14 cellular contexts compared by ENCODE assay signal in the genomic region with DNA sequence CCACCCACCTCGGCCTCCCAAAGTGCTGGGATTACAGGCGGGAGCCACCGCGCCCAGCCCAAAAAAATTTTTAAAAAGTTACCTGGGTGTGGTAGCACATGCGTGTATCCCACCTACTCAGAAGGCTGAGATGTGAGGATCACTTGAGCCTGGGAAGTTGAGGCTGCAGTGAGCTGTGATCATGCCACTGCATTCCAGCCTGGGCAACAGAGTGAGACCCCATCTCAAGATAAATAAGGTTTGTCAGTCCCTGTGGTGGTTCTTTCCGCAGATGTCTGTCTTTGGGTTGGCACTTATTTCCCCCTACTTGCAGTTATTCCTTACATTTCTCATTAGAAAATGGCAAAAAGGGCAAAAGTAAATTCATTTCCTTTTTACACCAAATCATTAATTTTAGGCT. TPM values are rescaled to one million over a fixed set of nuclear protein-coding genes. Genes with fewer than 3 reads are reported as not detected.
DNase-seq lines count a peak whose midpoint lies in the region; ATAC-seq and TF ChIP-seq lines count a peak whose summit lies in the region.
"Had no signal": no experiment of that assay in that cellular context is flagged by ENCODE, and none has a peak within 500 bp of the region (broad histone marks: within the 10 kb centered on the region; RNA-seq: fewer than 3 reads in every experiment).

No MANE protein-coding gene starts in this region.

- H3K79me2 ChIP-seq in GM23338 (replicated peaks; ENCODE audit: insufficient read depth) = peaks cover 100% of the 10 kb centered on the region

- intact Hi-C loops in sciatic nerve (cut with DNase I) (no loop called here), cardiac septum (cut with DNase I) (no loop called here)

- peak overlapping the region; percentile 73 for H3K4me2 ChIP-seq in GM23338

- peak overlapping the region; percentile 97 for H3K27ac Mint-ChIP-seq in GM23338
- H3K27ac Mint-ChIP-seq in immature natural killer cell = peak overlapping the region in 5 of 6 donors; percentile 40 to 76 (median 65)
- H3K27ac Mint-ChIP-seq in stimulated activated memory B cell treated with anti-CD40 and anti-IgM and Interleukin-4, amounts not matched to agents 10 μg/mL and 1 μg/mL and 100 μg/mL, for 72 hours = peak overlapping the region; percentile 55
- H3K27ac Mint-ChIP-seq: activated CD4-positive, alpha-beta memory T cell treated with anti-CD3 and anti-CD28 coated beads, Interleukin-2, amount 10 ng/mL, durations not matched to agents 7 days and 5 days had no signal

- no peaks in the 10 kb centered on the region for H3K27me3 ChIP-seq in GM23338 (ENCODE audit: insufficient read depth)
- H3K27me3 ChIP-seq: BLaER1 treated with 17β-estradiol and CSF1 and Interleukin-3, amounts not matched to agents 10 nM and 100 nM had no signal

- H3K36me3 ChIP-seq in GM23338 (ENCODE audit: insufficient read depth) = no peaks in the 10 kb centered on the region

- H3K27me3 Mint-ChIP-seq in GM23338 (ENCODE audit: insufficient read depth, low read depth, poor library complexity) = peaks cover 5% of the 10 kb centered on the region
- peaks cover 0 to 2% (median 0%) of the 10 kb centered on the region in 3 donors for H3K27me3 Mint-ChIP-seq in immature natural killer cell (ENCODE audit: low read depth in 3 of 3)
- H3K27me3 Mint-ChIP-seq in stimulated activated memory B cell treated with anti-CD40 and anti-IgM and Interleukin-4, amounts not matched to agents 10 μg/mL and 1 μg/mL and 100 μg/mL, for 72 hours = no peaks in the 10 kb centered on the region
- H3K27me3 Mint-ChIP-seq: activated CD4-positive, alpha-beta memory T cell treated with anti-CD3 and anti-CD28 coated beads, Interleukin-2, amount 10 ng/mL, durations not matched to agents 7 days and 5 days; activated T-helper 17 cell treated with anti-CD3 and anti-CD28 coated beads, Interleukin-2, amount 50 U/mL, for 72 hours had no signal

- H3K4me1 ChIP-seq in GM23338 (ENCODE audit: insufficient read depth) = peaks cover 55% of the 10 kb centered on the region

- H3K9me3 Mint-ChIP-seq in GM23338 = no peaks in the 10 kb centered on the region
- H3K9me3 Mint-ChIP-seq in immature natural killer cell = no peaks in the 10 kb centered on the region
- no peaks in the 10 kb centered on the region for H3K9me3 Mint-ChIP-seq in stimulated activated memory B cell treated with anti-CD40 and anti-IgM and Interleukin-4, amounts not matched to agents 10 μg/mL and 1 μg/mL and 100 μg/mL, for 72 hours
- H3K9me3 Mint-ChIP-seq: activated CD4-positive, alpha-beta memory T cell treated with anti-CD3 and anti-CD28 coated beads, Interleukin-2, amount 10 ng/mL, durations not matched to agents 7 days and 5 days; activated T-helper 17 cell treated with anti-CD3 and anti-CD28 coated beads, Interleukin-2, amount 50 U/mL, for 72 hours had no signal

- no peaks in the 10 kb centered on the region for H3F3A ChIP-seq in GM23338 (replicated peaks; ENCODE audit: low read depth)

- H2AFZ ChIP-seq in GM23338 = no peak overlapping the region

- H3K4me3 Mint-ChIP-seq in GM23338 (peak overlapping the region; percentile 58), immature natural killer cell (no peak overlapping the region)
- no peak overlapping the region for H3K4me3 Mint-ChIP-seq in stimulated activated memory B cell treated with anti-CD40 and anti-IgM and Interleukin-4, amounts not matched to agents 10 μg/mL and 1 μg/mL and 100 μg/mL, for 72 hours
- H3K4me3 Mint-ChIP-seq: activated CD4-positive, alpha-beta memory T cell treated with anti-CD3 and anti-CD28 coated beads, Interleukin-2, amount 10 ng/mL, durations not matched to agents 7 days and 5 days; activated T-helper 17 cell treated with anti-CD3 and anti-CD28 coated beads, Interleukin-2, amount 50 U/mL, for 72 hours had no signal

- H3K27ac ChIP-seq in GM23338 (ENCODE audit: low read depth) (peak overlapping the region; percentile 70), VCaP (peak overlapping the region; percentile 96)
- H3K27ac ChIP-seq: psoas muscle had no signal

- DNase-seq in GM23338 (ENCODE audit: low spot score) = no peak
- DNase-seq in immature natural killer cell = no peak
- no peak for DNase-seq in sciatic nerve (ENCODE audit: low spot score)
- no peak for DNase-seq in cardiac septum (ENCODE audit: low spot score)
- no peak for DNase-seq in NCI-H2029 treated with DMSO at 0.1 percent for 48 hours (lab: John Stamatoyannopoulos, UW)
- DNase-seq: activated CD4-positive, alpha-beta memory T cell treated with anti-CD3 and anti-CD28 coated beads, Interleukin-2, amount 10 ng/mL, durations not matched to agents 7 days and 5 days; MM.1S; NCI-H1930; NCI-H524; psoas muscle had no signal

- H3K9me2 ChIP-seq in GM23338 (ENCODE audit: insufficient read depth) = no peaks in the 10 kb centered on the region

- H3K4me3 ChIP-seq in GM23338 = peak overlapping the region; percentile 40; the same call in 1 of the 2 replicates
- H3K4me3 ChIP-seq: BLaER1 treated with 17β-estradiol and CSF1 and Interleukin-3, amounts not matched to agents 10 nM and 100 nM; psoas muscle had no signal

- peaks cover 22% of the 10 kb centered on the region; the same call in 1 of the 3 replicates for H3K36me3 Mint-ChIP-seq in GM23338 (ENCODE audit: low read depth)
- H3K36me3 Mint-ChIP-seq in immature natural killer cell = peaks cover 4 to 7% (median 5%) of the 10 kb centered on the region in 3 donors
- peaks cover 20% of the 10 kb centered on the region for H3K36me3 Mint-ChIP-seq in stimulated activated memory B cell treated with anti-CD40 and anti-IgM and Interleukin-4, amounts not matched to agents 10 μg/mL and 1 μg/mL and 100 μg/mL, for 72 hours

- no peak for ATAC-seq in GM23338
- ATAC-seq in stimulated activated memory B cell treated with anti-CD40 and anti-IgM and Interleukin-4, amounts not matched to agents 10 μg/mL and 1 μg/mL and 100 μg/mL, for 72 hours = no peak
- no peak for ATAC-seq in sciatic nerve
- ATAC-seq: activated T-helper 17 cell treated with anti-CD3 and anti-CD28 coated beads, Interleukin-2, amount 50 U/mL, for 72 hours; psoas muscle had no signal

- no peak for TF ChIP-seq CTCF in GM23338 (conservative IDR thresholded peaks at IDR 0.05; ENCODE audit: low read depth in 2 of 2)
- TF ChIP-seq CTCF in VCaP (conservative IDR thresholded peaks at IDR 0.05) = no peak

- peaks cover 69% of the 10 kb centered on the region for H3K4me1 Mint-ChIP-seq in GM23338
- peaks cover 79 to 91% of the 10 kb centered on the region in 2 donors for H3K4me1 Mint-ChIP-seq in immature natural killer cell
- peaks cover 64% of the 10 kb centered on the region for H3K4me1 Mint-ChIP-seq in stimulated activated memory B cell treated with anti-CD40 and anti-IgM and Interleukin-4, amounts not matched to agents 10 μg/mL and 1 μg/mL and 100 μg/mL, for 72 hours

- H4K20me1 ChIP-seq in GM23338 (replicated peaks; ENCODE audit: insufficient read depth) = peaks cover 65% of the 10 kb centered on the region

RNA-seq across cellular contexts. Expression of a gene that starts 8.0 kb away (rescaled TPM):
- total RNA-seq in GM23338 (2014; rRNA removed; shearing (Covaris generic)) = 42.6 and 45.9 TPM in 2 replicates
- 15.8 and 18.7 TPM in 2 replicates for polyA plus RNA-seq in GM23338 (2016; fragmentation: Nextera tagmentation; extraction: Ambion mirVana)
- polyA plus RNA-seq in immature natural killer cell = 10 to 100 TPM; 28.6 to 73.8 (median 31.6) TPM
- total RNA-seq in sciatic nerve = 29.8 TPM
- total RNA-seq in cardiac septum = 32.4 TPM

RNA-seq across cellular contexts. Expression of a gene that starts 33.6 kb away (rescaled TPM):
- total RNA-seq in GM23338 (2014; rRNA removed; shearing (Covaris generic)) = 65.5 and 84.7 TPM in 2 replicates
- polyA plus RNA-seq in GM23338 (2016; fragmentation: Nextera tagmentation; extraction: Ambion mirVana) (9.4 and 12.9 TPM in 2 replicates), immature natural killer cell (1 to 10 TPM in 2 of 3 donors, under 1 TPM in 1; 0.36 to 2.3 (median 1.2) TPM)
- total RNA-seq in sciatic nerve (16.0 TPM), cardiac septum (14.0 TPM)
